Comparison of ENCODE assay signal across 1 cellular context in the genomic region with DNA sequence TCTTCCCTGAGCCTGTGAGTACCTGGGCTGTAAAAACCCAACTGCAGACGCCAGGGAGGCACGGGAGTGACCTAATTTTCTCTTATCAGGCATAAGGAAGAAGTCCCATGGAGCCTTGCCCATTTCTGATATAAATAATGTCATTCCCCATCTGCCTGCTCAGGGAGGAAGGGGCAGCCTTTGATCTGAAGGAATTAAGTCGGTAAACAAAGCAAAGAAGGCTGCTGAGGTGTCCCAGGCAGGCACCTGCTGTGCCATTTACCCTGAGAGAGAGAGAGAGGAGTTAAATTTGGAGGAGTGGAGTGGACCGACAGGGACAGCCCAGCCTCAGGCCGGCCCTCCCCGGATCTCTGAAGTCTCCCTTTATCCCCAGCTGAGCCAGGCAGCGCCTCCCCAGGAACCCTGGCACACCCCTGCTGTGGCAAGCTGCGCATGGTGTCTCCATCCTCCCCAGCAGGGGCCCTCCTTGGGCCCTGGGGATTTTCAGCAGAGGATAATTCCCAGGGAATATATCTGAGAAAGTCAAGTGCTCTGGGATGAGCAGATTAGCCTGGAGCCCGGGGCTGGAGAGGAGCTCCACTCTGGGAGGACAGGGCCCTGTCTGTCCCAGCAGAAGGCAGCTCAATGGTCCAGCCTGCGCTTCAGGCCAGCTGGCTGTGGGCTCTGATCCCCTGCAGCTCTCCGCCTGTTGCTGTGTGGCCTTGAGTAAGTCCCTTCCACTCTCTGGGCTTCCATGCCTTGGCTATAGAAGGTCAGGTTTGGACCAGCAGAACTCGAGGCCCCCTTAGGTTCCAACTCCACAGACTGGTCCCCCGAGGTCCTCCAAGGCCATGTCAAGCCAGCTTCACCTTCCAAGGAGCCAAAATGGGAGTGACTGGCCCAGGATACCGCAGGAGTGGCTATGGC.
TF ChIP-seq lines count a peak whose summit lies in the region.

No MANE protein-coding gene starts in this region.

TF ChIP-seq in HepG2, 621 proteins besides CTCF, POLR2A, EP300 and RAD21 (continued from another document):
- TF ChIP-seq, protein P1, sequence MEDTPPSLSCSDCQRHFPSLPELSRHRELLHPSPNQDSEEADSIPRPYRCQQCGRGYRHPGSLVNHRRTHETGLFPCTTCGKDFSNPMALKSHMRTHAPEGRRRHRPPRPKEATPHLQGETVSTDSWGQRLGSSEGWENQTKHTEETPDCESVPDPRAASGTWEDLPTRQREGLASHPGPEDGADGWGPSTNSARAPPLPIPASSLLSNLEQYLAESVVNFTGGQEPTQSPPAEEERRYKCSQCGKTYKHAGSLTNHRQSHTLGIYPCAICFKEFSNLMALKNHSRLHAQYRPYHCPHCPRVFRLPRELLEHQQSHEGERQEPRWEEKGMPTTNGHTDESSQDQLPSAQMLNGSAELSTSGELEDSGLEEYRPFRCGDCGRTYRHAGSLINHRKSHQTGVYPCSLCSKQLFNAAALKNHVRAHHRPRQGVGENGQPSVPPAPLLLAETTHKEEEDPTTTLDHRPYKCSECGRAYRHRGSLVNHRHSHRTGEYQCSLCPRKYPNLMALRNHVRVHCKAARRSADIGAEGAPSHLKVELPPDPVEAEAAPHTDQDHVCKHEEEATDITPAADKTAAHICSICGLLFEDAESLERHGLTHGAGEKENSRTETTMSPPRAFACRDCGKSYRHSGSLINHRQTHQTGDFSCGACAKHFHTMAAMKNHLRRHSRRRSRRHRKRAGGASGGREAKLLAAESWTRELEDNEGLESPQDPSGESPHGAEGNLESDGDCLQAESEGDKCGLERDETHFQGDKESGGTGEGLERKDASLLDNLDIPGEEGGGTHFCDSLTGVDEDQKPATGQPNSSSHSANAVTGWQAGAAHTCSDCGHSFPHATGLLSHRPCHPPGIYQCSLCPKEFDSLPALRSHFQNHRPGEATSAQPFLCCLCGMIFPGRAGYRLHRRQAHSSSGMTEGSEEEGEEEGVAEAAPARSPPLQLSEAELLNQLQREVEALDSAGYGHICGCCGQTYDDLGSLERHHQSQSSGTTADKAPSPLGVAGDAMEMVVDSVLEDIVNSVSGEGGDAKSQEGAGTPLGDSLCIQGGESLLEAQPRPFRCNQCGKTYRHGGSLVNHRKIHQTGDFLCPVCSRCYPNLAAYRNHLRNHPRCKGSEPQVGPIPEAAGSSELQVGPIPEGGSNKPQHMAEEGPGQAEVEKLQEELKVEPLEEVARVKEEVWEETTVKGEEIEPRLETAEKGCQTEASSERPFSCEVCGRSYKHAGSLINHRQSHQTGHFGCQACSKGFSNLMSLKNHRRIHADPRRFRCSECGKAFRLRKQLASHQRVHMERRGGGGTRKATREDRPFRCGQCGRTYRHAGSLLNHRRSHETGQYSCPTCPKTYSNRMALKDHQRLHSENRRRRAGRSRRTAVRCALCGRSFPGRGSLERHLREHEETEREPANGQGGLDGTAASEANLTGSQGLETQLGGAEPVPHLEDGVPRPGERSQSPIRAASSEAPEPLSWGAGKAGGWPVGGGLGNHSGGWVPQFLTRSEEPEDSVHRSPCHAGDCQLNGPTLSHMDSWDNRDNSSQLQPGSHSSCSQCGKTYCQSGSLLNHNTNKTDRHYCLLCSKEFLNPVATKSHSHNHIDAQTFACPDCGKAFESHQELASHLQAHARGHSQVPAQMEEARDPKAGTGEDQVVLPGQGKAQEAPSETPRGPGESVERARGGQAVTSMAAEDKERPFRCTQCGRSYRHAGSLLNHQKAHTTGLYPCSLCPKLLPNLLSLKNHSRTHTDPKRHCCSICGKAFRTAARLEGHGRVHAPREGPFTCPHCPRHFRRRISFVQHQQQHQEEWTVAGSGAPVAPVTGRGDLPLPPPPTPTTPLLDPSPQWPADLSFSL (CRISPR knock-in tag; IDR thresholded peaks at IDR 0.05): no peak
- TF ChIP-seq, protein P2, sequence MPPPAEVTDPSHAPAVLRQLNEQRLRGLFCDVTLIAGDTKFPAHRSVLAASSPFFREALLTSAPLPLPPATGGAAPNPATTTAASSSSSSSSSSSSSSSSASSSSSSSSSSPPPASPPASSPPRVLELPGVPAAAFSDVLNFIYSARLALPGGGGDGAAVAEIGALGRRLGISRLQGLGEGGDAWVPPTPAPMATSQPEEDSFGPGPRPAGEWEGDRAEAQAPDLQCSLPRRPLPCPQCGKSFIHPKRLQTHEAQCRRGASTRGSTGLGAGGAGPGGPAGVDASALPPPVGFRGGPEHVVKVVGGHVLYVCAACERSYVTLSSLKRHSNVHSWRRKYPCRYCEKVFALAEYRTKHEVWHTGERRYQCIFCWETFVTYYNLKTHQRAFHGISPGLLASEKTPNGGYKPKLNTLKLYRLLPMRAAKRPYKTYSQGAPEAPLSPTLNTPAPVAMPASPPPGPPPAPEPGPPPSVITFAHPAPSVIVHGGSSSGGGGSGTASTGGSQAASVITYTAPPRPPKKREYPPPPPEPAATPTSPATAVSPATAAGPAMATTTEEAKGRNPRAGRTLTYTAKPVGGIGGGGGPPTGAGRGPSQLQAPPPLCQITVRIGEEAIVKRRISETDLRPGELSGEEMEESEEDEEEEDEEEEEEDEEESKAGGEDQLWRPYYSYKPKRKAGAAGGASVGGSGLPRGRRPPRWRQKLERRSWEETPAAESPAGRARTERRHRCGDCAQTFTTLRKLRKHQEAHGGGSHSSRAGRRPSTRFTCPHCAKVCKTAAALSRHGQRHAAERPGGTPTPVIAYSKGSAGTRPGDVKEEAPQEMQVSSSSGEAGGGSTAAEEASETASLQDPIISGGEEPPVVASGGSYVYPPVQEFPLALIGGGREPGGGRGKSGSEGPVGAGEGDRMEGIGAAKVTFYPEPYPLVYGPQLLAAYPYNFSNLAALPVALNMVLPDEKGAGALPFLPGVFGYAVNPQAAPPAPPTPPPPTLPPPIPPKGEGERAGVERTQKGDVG (CRISPR knock-in tag; IDR thresholded peaks at IDR 0.05; ENCODE audit: borderline replicate concordance): no peak
- no peak for TF ChIP-seq ZNF256 (CRISPR knock-in tag; conservative IDR thresholded peaks at IDR 0.05)
- peak; percentile 97 for TF ChIP-seq ZNF768 (CRISPR knock-in tag; IDR thresholded peaks at IDR 0.05)
- TF ChIP-seq KLF6 (CRISPR knock-in tag; IDR thresholded peaks at IDR 0.05): no peak
- peak; percentile 18; the same call in 1 of the 2 replicates for TF ChIP-seq STAG1 (CRISPR knock-in tag; IDR thresholded peaks at IDR 0.05)
- no peak for TF ChIP-seq TBX2 (CRISPR knock-in tag; IDR thresholded peaks at IDR 0.05; ENCODE audit: borderline replicate concordance)
- TF ChIP-seq NFE2L2 (IDR thresholded peaks at IDR 0.05; ENCODE audit: low read length): no peak
- no peak for TF ChIP-seq CENPT (CRISPR knock-in tag; IDR thresholded peaks at IDR 0.05; ENCODE audit: low read depth)
- TF ChIP-seq ZNF816 (CRISPR knock-in tag; IDR thresholded peaks at IDR 0.05; ENCODE audit: borderline replicate concordance): no peak
- TF ChIP-seq MTF2 (CRISPR knock-in tag; IDR thresholded peaks at IDR 0.05; ENCODE audit: borderline replicate concordance): no peak
- TF ChIP-seq, protein P3, sequence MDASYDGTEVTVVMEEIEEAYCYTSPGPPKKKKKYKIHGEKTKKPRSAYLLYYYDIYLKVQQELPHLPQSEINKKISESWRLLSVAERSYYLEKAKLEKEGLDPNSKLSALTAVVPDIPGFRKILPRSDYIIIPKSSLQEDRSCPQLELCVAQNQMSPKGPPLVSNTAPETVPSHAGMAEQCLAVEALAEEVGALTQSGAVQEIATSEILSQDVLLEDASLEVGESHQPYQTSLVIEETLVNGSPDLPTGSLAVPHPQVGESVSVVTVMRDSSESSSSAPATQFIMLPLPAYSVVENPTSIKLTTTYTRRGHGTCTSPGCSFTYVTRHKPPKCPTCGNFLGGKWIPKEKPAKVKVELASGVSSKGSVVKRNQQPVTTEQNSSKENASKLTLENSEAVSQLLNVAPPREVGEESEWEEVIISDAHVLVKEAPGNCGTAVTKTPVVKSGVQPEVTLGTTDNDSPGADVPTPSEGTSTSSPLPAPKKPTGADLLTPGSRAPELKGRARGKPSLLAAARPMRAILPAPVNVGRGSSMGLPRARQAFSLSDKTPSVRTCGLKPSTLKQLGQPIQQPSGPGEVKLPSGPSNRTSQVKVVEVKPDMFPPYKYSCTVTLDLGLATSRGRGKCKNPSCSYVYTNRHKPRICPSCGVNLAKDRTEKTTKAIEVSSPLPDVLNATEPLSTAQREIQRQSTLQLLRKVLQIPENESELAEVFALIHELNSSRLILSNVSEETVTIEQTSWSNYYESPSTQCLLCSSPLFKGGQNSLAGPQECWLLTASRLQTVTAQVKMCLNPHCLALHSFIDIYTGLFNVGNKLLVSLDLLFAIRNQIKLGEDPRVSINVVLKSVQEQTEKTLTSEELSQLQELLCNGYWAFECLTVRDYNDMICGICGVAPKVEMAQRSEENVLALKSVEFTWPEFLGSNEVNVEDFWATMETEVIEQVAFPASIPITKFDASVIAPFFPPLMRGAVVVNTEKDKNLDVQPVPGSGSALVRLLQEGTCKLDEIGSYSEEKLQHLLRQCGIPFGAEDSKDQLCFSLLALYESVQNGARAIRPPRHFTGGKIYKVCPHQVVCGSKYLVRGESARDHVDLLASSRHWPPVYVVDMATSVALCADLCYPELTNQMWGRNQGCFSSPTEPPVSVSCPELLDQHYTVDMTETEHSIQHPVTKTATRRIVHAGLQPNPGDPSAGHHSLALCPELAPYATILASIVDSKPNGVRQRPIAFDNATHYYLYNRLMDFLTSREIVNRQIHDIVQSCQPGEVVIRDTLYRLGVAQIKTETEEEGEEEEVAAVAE (CRISPR knock-in tag; IDR thresholded peaks at IDR 0.05; ENCODE audit: borderline replicate concordance): no peak
